Comparison of ENCODE assay signal across 1 cellular context in the genomic region with DNA sequence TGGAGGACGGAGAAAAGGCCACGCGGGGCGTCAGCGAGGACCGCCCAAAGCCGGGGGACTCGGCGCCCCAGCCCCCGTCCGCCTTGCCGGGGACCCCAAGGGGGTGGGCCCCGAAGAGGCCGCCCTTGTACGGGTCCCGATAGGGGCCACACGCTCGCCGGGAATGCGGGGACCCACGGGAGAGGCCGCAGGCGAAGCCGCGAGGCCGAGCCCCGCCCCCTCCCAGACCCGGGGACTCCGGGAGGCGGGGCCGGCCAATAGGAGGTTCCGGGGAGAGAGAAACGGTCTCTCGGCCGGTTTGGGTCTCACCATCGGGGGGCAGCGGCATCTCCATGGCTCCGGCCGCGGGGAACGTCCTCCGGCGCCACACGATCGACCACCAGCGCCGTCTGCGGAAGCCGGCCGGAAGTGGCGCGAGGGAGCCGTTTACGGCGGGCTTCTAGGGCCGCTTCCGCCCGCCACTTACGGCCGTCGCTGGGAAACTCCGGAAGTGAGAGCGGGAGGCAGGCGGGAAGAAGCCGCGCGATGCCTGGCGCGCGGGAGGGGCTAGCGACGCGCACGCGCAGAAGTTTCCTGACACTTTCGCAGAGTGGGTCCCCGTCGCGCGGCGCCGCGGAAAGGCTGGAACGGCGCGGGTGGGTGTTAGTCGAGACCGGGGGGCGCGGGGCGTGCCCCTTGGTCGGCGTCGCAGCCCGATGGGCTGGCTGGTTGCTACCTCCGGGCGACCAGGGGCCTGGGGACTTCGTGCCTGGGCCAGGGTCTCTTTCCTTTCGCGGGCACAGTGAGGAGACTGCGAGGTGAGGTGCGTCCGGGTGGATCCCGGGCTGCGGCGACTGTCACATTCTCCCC.
TF ChIP-seq lines count a peak whose summit lies in the region.

A gene with protein sequence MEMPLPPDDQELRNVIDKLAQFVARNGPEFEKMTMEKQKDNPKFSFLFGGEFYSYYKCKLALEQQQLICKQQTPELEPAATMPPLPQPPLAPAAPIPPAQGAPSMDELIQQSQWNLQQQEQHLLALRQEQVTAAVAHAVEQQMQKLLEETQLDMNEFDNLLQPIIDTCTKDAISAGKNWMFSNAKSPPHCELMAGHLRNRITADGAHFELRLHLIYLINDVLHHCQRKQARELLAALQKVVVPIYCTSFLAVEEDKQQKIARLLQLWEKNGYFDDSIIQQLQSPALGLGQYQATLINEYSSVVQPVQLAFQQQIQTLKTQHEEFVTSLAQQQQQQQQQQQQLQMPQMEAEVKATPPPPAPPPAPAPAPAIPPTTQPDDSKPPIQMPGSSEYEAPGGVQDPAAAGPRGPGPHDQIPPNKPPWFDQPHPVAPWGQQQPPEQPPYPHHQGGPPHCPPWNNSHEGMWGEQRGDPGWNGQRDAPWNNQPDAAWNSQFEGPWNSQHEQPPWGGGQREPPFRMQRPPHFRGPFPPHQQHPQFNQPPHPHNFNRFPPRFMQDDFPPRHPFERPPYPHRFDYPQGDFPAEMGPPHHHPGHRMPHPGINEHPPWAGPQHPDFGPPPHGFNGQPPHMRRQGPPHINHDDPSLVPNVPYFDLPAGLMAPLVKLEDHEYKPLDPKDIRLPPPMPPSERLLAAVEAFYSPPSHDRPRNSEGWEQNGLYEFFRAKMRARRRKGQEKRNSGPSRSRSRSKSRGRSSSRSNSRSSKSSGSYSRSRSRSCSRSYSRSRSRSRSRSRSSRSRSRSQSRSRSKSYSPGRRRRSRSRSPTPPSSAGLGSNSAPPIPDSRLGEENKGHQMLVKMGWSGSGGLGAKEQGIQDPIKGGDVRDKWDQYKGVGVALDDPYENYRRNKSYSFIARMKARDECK (minus strand): TSS at position 393 of the 849 bp plus-strand sequence. CDS start 59 bp downstream, at position 334.

TF ChIP-seq in HEK293, 187 proteins besides CTCF, POLR2A, EP300 and RAD21 (continued from another document and continues in another):
- TF ChIP-seq, protein P1, sequence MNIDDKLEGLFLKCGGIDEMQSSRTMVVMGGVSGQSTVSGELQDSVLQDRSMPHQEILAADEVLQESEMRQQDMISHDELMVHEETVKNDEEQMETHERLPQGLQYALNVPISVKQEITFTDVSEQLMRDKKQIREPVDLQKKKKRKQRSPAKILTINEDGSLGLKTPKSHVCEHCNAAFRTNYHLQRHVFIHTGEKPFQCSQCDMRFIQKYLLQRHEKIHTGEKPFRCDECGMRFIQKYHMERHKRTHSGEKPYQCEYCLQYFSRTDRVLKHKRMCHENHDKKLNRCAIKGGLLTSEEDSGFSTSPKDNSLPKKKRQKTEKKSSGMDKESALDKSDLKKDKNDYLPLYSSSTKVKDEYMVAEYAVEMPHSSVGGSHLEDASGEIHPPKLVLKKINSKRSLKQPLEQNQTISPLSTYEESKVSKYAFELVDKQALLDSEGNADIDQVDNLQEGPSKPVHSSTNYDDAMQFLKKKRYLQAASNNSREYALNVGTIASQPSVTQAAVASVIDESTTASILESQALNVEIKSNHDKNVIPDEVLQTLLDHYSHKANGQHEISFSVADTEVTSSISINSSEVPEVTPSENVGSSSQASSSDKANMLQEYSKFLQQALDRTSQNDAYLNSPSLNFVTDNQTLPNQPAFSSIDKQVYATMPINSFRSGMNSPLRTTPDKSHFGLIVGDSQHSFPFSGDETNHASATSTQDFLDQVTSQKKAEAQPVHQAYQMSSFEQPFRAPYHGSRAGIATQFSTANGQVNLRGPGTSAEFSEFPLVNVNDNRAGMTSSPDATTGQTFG (tag by site-specific recombination; IDR thresholded peaks at IDR 0.05; ENCODE audit: borderline replicate concordance) = no peak
- no peak for TF ChIP-seq SCRT2 (tag by site-specific recombination; IDR thresholded peaks at IDR 0.05)
- TF ChIP-seq, protein P2, sequence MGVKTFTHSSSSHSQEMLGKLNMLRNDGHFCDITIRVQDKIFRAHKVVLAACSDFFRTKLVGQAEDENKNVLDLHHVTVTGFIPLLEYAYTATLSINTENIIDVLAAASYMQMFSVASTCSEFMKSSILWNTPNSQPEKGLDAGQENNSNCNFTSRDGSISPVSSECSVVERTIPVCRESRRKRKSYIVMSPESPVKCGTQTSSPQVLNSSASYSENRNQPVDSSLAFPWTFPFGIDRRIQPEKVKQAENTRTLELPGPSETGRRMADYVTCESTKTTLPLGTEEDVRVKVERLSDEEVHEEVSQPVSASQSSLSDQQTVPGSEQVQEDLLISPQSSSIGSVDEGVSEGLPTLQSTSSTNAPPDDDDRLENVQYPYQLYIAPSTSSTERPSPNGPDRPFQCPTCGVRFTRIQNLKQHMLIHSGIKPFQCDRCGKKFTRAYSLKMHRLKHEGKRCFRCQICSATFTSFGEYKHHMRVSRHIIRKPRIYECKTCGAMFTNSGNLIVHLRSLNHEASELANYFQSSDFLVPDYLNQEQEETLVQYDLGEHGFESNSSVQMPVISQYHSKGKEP (tag by site-specific recombination; IDR thresholded peaks at IDR 0.05) = no peak
- TF ChIP-seq TRIM28 (IDR thresholded peaks at IDR 0.05; ENCODE audit: borderline replicate concordance, low read length) = no peak
- TF ChIP-seq, protein P3, sequence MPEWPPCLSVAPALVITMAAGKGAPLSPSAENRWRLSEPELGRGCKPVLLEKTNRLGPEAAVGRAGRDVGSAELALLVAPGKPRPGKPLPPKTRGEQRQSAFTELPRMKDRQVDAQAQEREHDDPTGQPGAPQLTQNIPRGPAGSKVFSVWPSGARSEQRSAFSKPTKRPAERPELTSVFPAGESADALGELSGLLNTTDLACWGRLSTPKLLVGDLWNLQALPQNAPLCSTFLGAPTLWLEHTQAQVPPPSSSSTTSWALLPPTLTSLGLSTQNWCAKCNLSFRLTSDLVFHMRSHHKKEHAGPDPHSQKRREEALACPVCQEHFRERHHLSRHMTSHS (tag by site-specific recombination; IDR thresholded peaks at IDR 0.05) = no peak
- TF ChIP-seq ZNF76 (tag by site-specific recombination; IDR thresholded peaks at IDR 0.05; ENCODE audit: borderline replicate concordance, low read depth) = peak; percentile 83
- TF ChIP-seq ZNF114 (tag by site-specific recombination; IDR thresholded peaks at IDR 0.05) = no peak
- 0 out of 2 replicates have a peak, but pooled peaks have one; percentile 36 for TF ChIP-seq ZXDB (tag by site-specific recombination; IDR thresholded peaks at IDR 0.05)
- TF ChIP-seq, protein P4, sequence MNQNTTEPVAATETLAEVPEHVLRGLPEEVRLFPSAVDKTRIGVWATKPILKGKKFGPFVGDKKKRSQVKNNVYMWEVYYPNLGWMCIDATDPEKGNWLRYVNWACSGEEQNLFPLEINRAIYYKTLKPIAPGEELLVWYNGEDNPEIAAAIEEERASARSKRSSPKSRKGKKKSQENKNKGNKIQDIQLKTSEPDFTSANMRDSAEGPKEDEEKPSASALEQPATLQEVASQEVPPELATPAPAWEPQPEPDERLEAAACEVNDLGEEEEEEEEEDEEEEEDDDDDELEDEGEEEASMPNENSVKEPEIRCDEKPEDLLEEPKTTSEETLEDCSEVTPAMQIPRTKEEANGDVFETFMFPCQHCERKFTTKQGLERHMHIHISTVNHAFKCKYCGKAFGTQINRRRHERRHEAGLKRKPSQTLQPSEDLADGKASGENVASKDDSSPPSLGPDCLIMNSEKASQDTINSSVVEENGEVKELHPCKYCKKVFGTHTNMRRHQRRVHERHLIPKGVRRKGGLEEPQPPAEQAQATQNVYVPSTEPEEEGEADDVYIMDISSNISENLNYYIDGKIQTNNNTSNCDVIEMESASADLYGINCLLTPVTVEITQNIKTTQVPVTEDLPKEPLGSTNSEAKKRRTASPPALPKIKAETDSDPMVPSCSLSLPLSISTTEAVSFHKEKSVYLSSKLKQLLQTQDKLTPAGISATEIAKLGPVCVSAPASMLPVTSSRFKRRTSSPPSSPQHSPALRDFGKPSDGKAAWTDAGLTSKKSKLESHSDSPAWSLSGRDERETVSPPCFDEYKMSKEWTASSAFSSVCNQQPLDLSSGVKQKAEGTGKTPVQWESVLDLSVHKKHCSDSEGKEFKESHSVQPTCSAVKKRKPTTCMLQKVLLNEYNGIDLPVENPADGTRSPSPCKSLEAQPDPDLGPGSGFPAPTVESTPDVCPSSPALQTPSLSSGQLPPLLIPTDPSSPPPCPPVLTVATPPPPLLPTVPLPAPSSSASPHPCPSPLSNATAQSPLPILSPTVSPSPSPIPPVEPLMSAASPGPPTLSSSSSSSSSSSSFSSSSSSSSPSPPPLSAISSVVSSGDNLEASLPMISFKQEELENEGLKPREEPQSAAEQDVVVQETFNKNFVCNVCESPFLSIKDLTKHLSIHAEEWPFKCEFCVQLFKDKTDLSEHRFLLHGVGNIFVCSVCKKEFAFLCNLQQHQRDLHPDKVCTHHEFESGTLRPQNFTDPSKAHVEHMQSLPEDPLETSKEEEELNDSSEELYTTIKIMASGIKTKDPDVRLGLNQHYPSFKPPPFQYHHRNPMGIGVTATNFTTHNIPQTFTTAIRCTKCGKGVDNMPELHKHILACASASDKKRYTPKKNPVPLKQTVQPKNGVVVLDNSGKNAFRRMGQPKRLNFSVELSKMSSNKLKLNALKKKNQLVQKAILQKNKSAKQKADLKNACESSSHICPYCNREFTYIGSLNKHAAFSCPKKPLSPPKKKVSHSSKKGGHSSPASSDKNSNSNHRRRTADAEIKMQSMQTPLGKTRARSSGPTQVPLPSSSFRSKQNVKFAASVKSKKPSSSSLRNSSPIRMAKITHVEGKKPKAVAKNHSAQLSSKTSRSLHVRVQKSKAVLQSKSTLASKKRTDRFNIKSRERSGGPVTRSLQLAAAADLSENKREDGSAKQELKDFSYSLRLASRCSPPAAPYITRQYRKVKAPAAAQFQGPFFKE (tag by site-specific recombination; IDR thresholded peaks at IDR 0.05; ENCODE audit: borderline replicate concordance) = no peak
- no peak for TF ChIP-seq ZNF473 (tag by site-specific recombination; IDR thresholded peaks at IDR 0.05)
- TF ChIP-seq ZNF514 (tag by site-specific recombination; IDR thresholded peaks at IDR 0.05) = no peak
- no peak for TF ChIP-seq ZNF548 (tag by site-specific recombination; IDR thresholded peaks at IDR 0.05)
- 0 out of 2 replicates have a peak, but pooled peaks have one; percentile 23 for TF ChIP-seq ZEB2 (tag by site-specific recombination; IDR thresholded peaks at IDR 0.05)
- TF ChIP-seq ZNF555 (tag by site-specific recombination; conservative IDR thresholded peaks at IDR 0.05) = no peak
- peak; percentile 86 for TF ChIP-seq SP3 (tag by site-specific recombination; IDR thresholded peaks at IDR 0.05)
- TF ChIP-seq, protein P5, sequence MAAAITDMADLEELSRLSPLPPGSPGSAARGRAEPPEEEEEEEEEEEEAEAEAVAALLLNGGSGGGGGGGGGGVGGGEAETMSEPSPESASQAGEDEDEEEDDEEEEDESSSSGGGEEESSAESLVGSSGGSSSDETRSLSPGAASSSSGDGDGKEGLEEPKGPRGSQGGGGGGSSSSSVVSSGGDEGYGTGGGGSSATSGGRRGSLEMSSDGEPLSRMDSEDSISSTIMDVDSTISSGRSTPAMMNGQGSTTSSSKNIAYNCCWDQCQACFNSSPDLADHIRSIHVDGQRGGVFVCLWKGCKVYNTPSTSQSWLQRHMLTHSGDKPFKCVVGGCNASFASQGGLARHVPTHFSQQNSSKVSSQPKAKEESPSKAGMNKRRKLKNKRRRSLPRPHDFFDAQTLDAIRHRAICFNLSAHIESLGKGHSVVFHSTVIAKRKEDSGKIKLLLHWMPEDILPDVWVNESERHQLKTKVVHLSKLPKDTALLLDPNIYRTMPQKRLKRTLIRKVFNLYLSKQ (tag by site-specific recombination; IDR thresholded peaks at IDR 0.05; ENCODE audit: borderline replicate concordance) = no peak
- no peak for TF ChIP-seq ZNF624 (tag by site-specific recombination; IDR thresholded peaks at IDR 0.05)
- peak; percentile 37; the same call in 1 of the 2 replicates for TF ChIP-seq ZIC2 (tag by site-specific recombination; IDR thresholded peaks at IDR 0.05)
- no peak for TF ChIP-seq TCF7L2 (IDR thresholded peaks at IDR 0.05; ENCODE audit: borderline replicate concordance, low read depth, low read length)
- no peak for TF ChIP-seq ZNF530 (tag by site-specific recombination; IDR thresholded peaks at IDR 0.05; ENCODE audit: low read depth)
- no peak for TF ChIP-seq ZNF777 (tag by site-specific recombination; IDR thresholded peaks at IDR 0.05; ENCODE audit: borderline replicate concordance)
- TF ChIP-seq OSR2 (tag by site-specific recombination; IDR thresholded peaks at IDR 0.05) = no peak
- TF ChIP-seq, protein P6, sequence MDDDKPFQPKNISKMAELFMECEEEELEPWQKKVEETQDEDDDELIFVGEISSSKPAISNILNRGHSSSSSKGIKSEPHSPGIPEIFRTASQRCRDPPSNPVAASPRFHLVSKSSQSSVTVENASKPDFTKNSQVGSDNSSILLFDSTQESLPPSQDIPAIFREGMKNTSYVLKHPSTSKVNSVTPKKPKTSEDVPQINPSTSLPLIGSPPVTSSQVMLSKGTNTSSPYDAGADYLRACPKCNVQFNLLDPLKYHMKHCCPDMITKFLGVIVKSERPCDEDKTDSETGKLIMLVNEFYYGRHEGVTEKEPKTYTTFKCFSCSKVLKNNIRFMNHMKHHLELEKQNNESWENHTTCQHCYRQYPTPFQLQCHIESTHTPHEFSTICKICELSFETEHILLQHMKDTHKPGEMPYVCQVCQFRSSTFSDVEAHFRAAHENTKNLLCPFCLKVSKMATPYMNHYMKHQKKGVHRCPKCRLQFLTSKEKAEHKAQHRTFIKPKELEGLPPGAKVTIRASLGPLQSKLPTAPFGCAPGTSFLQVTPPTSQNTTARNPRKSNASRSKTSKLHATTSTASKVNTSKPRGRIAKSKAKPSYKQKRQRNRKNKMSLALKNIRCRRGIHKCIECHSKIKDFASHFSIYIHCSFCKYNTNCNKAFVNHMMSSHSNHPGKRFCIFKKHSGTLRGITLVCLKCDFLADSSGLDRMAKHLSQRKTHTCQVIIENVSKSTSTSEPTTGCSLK (tag by site-specific recombination; IDR thresholded peaks at IDR 0.05) = no peak
- no peak for TF ChIP-seq ZNF426 (tag by site-specific recombination; IDR thresholded peaks at IDR 0.05)
- no peak for TF ChIP-seq ZNF169 (tag by site-specific recombination; IDR thresholded peaks at IDR 0.05)
- TF ChIP-seq ZNF266 (tag by site-specific recombination; IDR thresholded peaks at IDR 0.05; ENCODE audit: low read depth) = no peak
- no peak for TF ChIP-seq WT1 (tag by site-specific recombination; IDR thresholded peaks at IDR 0.05)
- no peak for TF ChIP-seq ZNF529 (tag by site-specific recombination; IDR thresholded peaks at IDR 0.05; ENCODE audit: insufficient replicate concordance)
- no peak for TF ChIP-seq ZNF776 (tag by site-specific recombination; IDR thresholded peaks at IDR 0.05; ENCODE audit: borderline replicate concordance)
- no peak for TF ChIP-seq MEIS1 (CRISPR knock-in tag; IDR thresholded peaks at IDR 0.05; ENCODE audit: borderline replicate concordance)
- TF ChIP-seq ZNF37A (tag by site-specific recombination; IDR thresholded peaks at IDR 0.05) = no peak
- TF ChIP-seq, protein P7, sequence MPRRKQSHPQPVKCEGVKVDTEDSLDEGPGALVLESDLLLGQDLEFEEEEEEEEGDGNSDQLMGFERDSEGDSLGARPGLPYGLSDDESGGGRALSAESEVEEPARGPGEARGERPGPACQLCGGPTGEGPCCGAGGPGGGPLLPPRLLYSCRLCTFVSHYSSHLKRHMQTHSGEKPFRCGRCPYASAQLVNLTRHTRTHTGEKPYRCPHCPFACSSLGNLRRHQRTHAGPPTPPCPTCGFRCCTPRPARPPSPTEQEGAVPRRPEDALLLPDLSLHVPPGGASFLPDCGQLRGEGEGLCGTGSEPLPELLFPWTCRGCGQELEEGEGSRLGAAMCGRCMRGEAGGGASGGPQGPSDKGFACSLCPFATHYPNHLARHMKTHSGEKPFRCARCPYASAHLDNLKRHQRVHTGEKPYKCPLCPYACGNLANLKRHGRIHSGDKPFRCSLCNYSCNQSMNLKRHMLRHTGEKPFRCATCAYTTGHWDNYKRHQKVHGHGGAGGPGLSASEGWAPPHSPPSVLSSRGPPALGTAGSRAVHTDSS (tag by site-specific recombination; IDR thresholded peaks at IDR 0.05) = no peak
- no peak for TF ChIP-seq ZBTB21 (tag by site-specific recombination; IDR thresholded peaks at IDR 0.05)
- TF ChIP-seq ZFP41 (tag by site-specific recombination; IDR thresholded peaks at IDR 0.05; ENCODE audit: borderline replicate concordance) = no peak
